ENCODE assay signal across 8 cellular contexts in genomic region chr1:53195913-53196484, GRCh38. TPM values are rescaled to one million over a fixed set of nuclear protein-coding genes. Genes with fewer than 3 reads are reported as not detected.
A peak's percentile ranks its signal among the peaks of the same experiment; 100 is the strongest.
DNase-seq lines count a peak whose midpoint lies in the region; ATAC-seq and TF ChIP-seq lines count a peak whose summit lies in the region.

No MANE protein-coding gene starts in this region.

- DNase-seq in activated T-cell treated with anti-CD3 and anti-CD28 coated beads, Interleukin-2, amount 50 U/mL, for 4 hours, result no peak
- DNase-seq in activated T-cell treated with anti-CD3 and anti-CD28 coated beads, Interleukin-2, amount 50 U/mL, for 1 hour, result no peak
- DNase-seq in KG1 (lab: John Stamatoyannopoulos, UW) (peak; percentile 72), caudate nucleus (lab: John Stamatoyannopoulos, UW) (no peak), mucosa of descending colon (no peak), DMS 273 (lab: John Stamatoyannopoulos, UW; ENCODE audit: unreplicated experiment) (no peak)
- DNase-seq in stimulated activated CD4-positive, alpha-beta T cell treated with anti-CD3 and anti-CD28 coated beads, Interleukin-4, amount 100 ng/mL, for 1 hour, result no peak
- no peak for DNase-seq in stimulated activated naive CD4-positive, alpha-beta T cell treated with Interleukin-2 at 50 U/mL for 16 hours (lab: John Stamatoyannopoulos, UW)

- H3K9me3 Mint-ChIP-seq in activated T-cell treated with anti-CD3 and anti-CD28 coated beads, Interleukin-2, amount 50 U/mL, for 4 hours, result no peaks in the 10 kb centered on the region

- no peaks in the 10 kb centered on the region for H3K27me3 Mint-ChIP-seq in activated T-cell treated with anti-CD3 and anti-CD28 coated beads, Interleukin-2, amount 50 U/mL, for 4 hours (ENCODE audit: low read depth)

- peaks cover 13% of the 10 kb centered on the region for H3K4me1 ChIP-seq in mucosa of descending colon (ENCODE audit: low read depth)

- TF ChIP-seq CTCF in mucosa of descending colon (IDR thresholded peaks at IDR 0.05), result no peak

- ATAC-seq in activated T-cell treated with anti-CD3 and anti-CD28 coated beads, Interleukin-2, amount 50 U/mL, for 4 hours, result peak in 1 of 2 donors; percentile 5
- ATAC-seq in mucosa of descending colon, result peak; percentile 39

- peak overlapping the region; percentile 54 for H3K27ac ChIP-seq in caudate nucleus (ENCODE audit: low read depth, low read length)

- no peak overlapping the region for H3K4me3 ChIP-seq in mucosa of descending colon

- H3K9me3 ChIP-seq in mucosa of descending colon, result no peaks in the 10 kb centered on the region

- H3K4me3 Mint-ChIP-seq in activated T-cell treated with anti-CD3 and anti-CD28 coated beads, Interleukin-2, amount 50 U/mL, for 4 hours, result peak overlapping the region; percentile 95

- peaks cover 24% of the 10 kb centered on the region for H3K4me1 Mint-ChIP-seq in activated T-cell treated with anti-CD3 and anti-CD28 coated beads, Interleukin-2, amount 50 U/mL, for 4 hours (ENCODE audit: low read depth)

- intact Hi-C loops in mucosa of descending colon (cut with DNase I, micrococcal nuclease), result no loop called here

- peaks cover 7% of the 10 kb centered on the region for H3K36me3 Mint-ChIP-seq in activated T-cell treated with anti-CD3 and anti-CD28 coated beads, Interleukin-2, amount 50 U/mL, for 4 hours (ENCODE audit: insufficient read depth)

- no peaks in the 10 kb centered on the region for H3K36me3 ChIP-seq in mucosa of descending colon (ENCODE audit: low read depth)

RNA-seq across cellular contexts. Expression of gene CPT2, which starts 0.6 kb away (rescaled TPM):
- 10 to 100 TPM in 2 of 3 donors, 1 to 10 TPM in 1; 7.5 to 15.4 (median 15.1) TPM for total RNA-seq in activated T-cell treated with anti-CD3 and anti-CD28 coated beads, Interleukin-2, amount 50 U/mL, for 4 hours
- 10 to 100 TPM; 30.1 to 75.3 (median 52.3) TPM for total RNA-seq in mucosa of descending colon

RNA-seq across cellular contexts. Expression of gene CZIB, which starts 24.4 kb away (rescaled TPM):
- total RNA-seq in activated T-cell treated with anti-CD3 and anti-CD28 coated beads, Interleukin-2, amount 50 U/mL, for 4 hours, result 10 to 100 TPM; 42.8 to 47.2 (median 46.2) TPM
- 10 to 100 TPM; 38.1 to 65.7 (median 40.6) TPM for total RNA-seq in mucosa of descending colon

RNA-seq across cellular contexts. Expression of gene MAGOH, which starts 42.3 kb away (rescaled TPM):
- 100 to 1,000 TPM; 147 to 157 (median 157) TPM for total RNA-seq in activated T-cell treated with anti-CD3 and anti-CD28 coated beads, Interleukin-2, amount 50 U/mL, for 4 hours
- total RNA-seq in mucosa of descending colon, result 10 to 100 TPM; 30.3 to 36.3 (median 34.9) TPM

RNA-seq across cellular contexts. Expression of gene SLC1A7, which starts 53.6 kb away (rescaled TPM):
- total RNA-seq in activated T-cell treated with anti-CD3 and anti-CD28 coated beads, Interleukin-2, amount 50 U/mL, for 4 hours, result not detected
- under 1 TPM; 0.72 to 0.98 (median 0.93) TPM for total RNA-seq in mucosa of descending colon
